8 cellular contexts compared by ENCODE assay signal in the genomic region with DNA sequence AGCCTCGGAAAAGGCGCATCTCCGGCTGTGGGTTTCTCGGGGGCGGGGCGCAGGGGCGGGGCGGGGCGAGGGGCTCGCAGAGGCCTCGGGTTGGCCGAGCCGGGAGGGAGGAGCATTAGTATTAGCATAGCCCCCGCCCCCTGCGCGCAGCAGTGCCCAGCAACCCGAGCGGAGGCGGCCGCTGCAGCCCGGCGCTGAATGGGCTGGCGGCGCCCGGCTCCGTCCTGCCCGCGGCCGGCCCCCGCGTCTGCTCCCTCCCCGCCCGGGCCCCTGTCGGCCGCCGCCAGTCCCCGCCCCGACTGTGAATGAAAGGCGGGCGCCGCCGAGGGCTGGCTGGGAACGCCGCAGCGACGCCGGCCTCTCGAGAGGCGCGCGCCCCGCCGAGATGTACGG. TPM values are rescaled to one million over a fixed set of nuclear protein-coding genes. Genes with fewer than 3 reads are reported as not detected.
DNase-seq lines count a peak whose midpoint lies in the region; ATAC-seq and TF ChIP-seq lines count a peak whose summit lies in the region.

A gene with protein sequence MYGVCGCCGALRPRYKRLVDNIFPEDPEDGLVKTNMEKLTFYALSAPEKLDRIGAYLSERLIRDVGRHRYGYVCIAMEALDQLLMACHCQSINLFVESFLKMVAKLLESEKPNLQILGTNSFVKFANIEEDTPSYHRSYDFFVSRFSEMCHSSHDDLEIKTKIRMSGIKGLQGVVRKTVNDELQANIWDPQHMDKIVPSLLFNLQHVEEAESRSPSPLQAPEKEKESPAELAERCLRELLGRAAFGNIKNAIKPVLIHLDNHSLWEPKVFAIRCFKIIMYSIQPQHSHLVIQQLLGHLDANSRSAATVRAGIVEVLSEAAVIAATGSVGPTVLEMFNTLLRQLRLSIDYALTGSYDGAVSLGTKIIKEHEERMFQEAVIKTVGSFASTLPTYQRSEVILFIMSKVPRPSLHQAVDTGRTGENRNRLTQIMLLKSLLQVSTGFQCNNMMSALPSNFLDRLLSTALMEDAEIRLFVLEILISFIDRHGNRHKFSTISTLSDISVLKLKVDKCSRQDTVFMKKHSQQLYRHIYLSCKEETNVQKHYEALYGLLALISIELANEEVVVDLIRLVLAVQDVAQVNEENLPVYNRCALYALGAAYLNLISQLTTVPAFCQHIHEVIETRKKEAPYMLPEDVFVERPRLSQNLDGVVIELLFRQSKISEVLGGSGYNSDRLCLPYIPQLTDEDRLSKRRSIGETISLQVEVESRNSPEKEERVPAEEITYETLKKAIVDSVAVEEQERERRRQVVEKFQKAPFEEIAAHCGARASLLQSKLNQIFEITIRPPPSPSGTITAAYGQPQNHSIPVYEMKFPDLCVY (plus strand): TSS at position 149 of the 393 bp plus-strand sequence. CDS start 237 bp downstream, at position 386.

- peaks cover 18% of the 10 kb centered on the region for H3K4me1 ChIP-seq in GM23248 (ENCODE audit: insufficient read depth)
- peaks cover 14% of the 10 kb centered on the region for H3K4me1 ChIP-seq in fibroblast of lung (ENCODE audit: control insufficient read depth, extremely low read depth, insufficient read depth, low read length)
- H3K4me1 ChIP-seq in naive thymus-derived CD4-positive, alpha-beta T cell (ENCODE audit: control insufficient read depth in 2 of 2, insufficient read depth in 2 of 2, low read length in 2 of 2), result peaks cover 13 to 17% of the 10 kb centered on the region in 2 donors

- H3K4me3 Mint-ChIP-seq in activated T-helper 17 cell treated with anti-CD3 and anti-CD28 coated beads, Interleukin-2, amount 50 U/mL, for 72 hours, result peak within 1 kb of the TSS; percentile 77
- H3K4me3 Mint-ChIP-seq in naive thymus-derived CD4-positive, alpha-beta T cell, result peak within 1 kb of the TSS; percentile 79 to 91 (median 89)
- peak within 1 kb of the TSS; percentile 85 for H3K4me3 Mint-ChIP-seq in stimulated activated effector memory CD8-positive, alpha-beta T cell treated with anti-CD3 and anti-CD28 coated beads, Interleukin-12 subunit alpha, Interleukin-12 subunit beta, amount 100 ng/mL, for 72 hours

- peak; percentile 89 for DNase-seq in DMS79 treated with DMSO at 0.1 percent for 48 hours (lab: John Stamatoyannopoulos, UW)
- peak; percentile 100 for DNase-seq in GM23248
- peak; percentile 87 for DNase-seq in LHCN-M2 (ENCODE audit: low read depth)
- DNase-seq in RPMI7951 (ENCODE audit: low read depth), result peak; percentile 95
- DNase-seq in fibroblast of lung (ENCODE audit: low read depth in 2 of 2), result peak; percentile 88 to 91
- peak; percentile 77 to 88 (median 86) for DNase-seq in naive thymus-derived CD4-positive, alpha-beta T cell
- DNase-seq in stimulated activated effector memory CD8-positive, alpha-beta T cell treated with anti-CD3 and anti-CD28 coated beads, Interleukin-12 subunit alpha, Interleukin-12 subunit beta, amount 100 ng/mL, for 72 hours (ENCODE audit: low spot score in 2 of 2), result peak; percentile 76 to 92

- H3K27ac ChIP-seq in GM23248, result peak within 1 kb of the TSS; percentile 57
- no peak within 1 kb of the TSS for H3K27ac ChIP-seq in fibroblast of lung (ENCODE audit: insufficient read depth, low read length)
- peak within 1 kb of the TSS; percentile 18 for H3K27ac ChIP-seq in naive thymus-derived CD4-positive, alpha-beta T cell (ENCODE audit: low read depth, low read length)

- peaks cover 26% of the 10 kb centered on the region for H3K27me3 Mint-ChIP-seq in activated T-helper 17 cell treated with anti-CD3 and anti-CD28 coated beads, Interleukin-2, amount 50 U/mL, for 72 hours
- peaks cover 34 to 59% (median 37%) of the 10 kb centered on the region in 5 donors for H3K27me3 Mint-ChIP-seq in naive thymus-derived CD4-positive, alpha-beta T cell

- H3K4me2 ChIP-seq in GM23248 (ENCODE audit: unreplicated experiment) (peak within 1 kb of the TSS; percentile 97), fibroblast of lung (ENCODE audit: extremely low read depth, insufficient read depth, low read length) (peak within 1 kb of the TSS; percentile 99)

- H3K27me3 ChIP-seq in GM23248 (replicated peaks; ENCODE audit: insufficient read depth) (no peaks in the 10 kb centered on the region), fibroblast of lung (ENCODE audit: control insufficient read depth, insufficient read depth, low read length) (peaks cover 11% of the 10 kb centered on the region)
- H3K27me3 ChIP-seq in naive thymus-derived CD4-positive, alpha-beta T cell (ENCODE audit: control insufficient read depth in 2 of 2, insufficient read depth in 2 of 2, low read length in 2 of 2), result peaks cover 7 to 8% of the 10 kb centered on the region in 2 donors

- no peaks in the 10 kb centered on the region for H4K20me1 ChIP-seq in GM23248 (ENCODE audit: insufficient read depth)
- H4K20me1 ChIP-seq in fibroblast of lung (ENCODE audit: control insufficient read depth, extremely low read depth, insufficient read depth, low read length), result no peaks in the 10 kb centered on the region

- H3K9ac ChIP-seq in GM23248, result peak within 1 kb of the TSS; percentile 82
- H3K9ac ChIP-seq in fibroblast of lung (ENCODE audit: insufficient read depth, low read length), result peak within 1 kb of the TSS; percentile 26

- no peaks in the 10 kb centered on the region for H3K9me3 Mint-ChIP-seq in activated T-helper 17 cell treated with anti-CD3 and anti-CD28 coated beads, Interleukin-2, amount 50 U/mL, for 72 hours
- H3K9me3 Mint-ChIP-seq in naive thymus-derived CD4-positive, alpha-beta T cell, result peaks cover 0 to 2% (median 0%) of the 10 kb centered on the region in 11 donors
- no peaks in the 10 kb centered on the region for H3K9me3 Mint-ChIP-seq in stimulated activated effector memory CD8-positive, alpha-beta T cell treated with anti-CD3 and anti-CD28 coated beads, Interleukin-12 subunit alpha, Interleukin-12 subunit beta, amount 100 ng/mL, for 72 hours

- H3K36me3 ChIP-seq in GM23248 (ENCODE audit: low read depth) (no peaks in the 10 kb centered on the region), fibroblast of lung (ENCODE audit: control insufficient read depth, insufficient read depth, low read length) (no peaks in the 10 kb centered on the region)
- H3K36me3 ChIP-seq in naive thymus-derived CD4-positive, alpha-beta T cell (ENCODE audit: control insufficient read depth in 2 of 3, insufficient read depth in 3 of 3, low read length in 3 of 3), result no peaks in the 10 kb centered on the region

- no peaks in the 10 kb centered on the region for H3K9me2 ChIP-seq in GM23248 (ENCODE audit: insufficient read depth)

- H3K4me3 ChIP-seq in GM23248 (peak within 1 kb of the TSS; percentile 80), fibroblast of lung (replicated peaks in 1 of 4; ENCODE audit: control extremely low read depth in 1 of 4, insufficient read depth in 1 of 4, low read depth in 3 of 4, low read length in 4 of 4) (peak within 1 kb of the TSS; percentile 51 to 70 (median 58))
- peak within 1 kb of the TSS; percentile 73 for H3K4me3 ChIP-seq in naive thymus-derived CD4-positive, alpha-beta T cell (ENCODE audit: low read length)

- H3K9me3 ChIP-seq in GM23248 (ENCODE audit: low read depth) (no peaks in the 10 kb centered on the region), fibroblast of lung (ENCODE audit: control insufficient read depth, insufficient read depth, low read depth, low read length) (no peaks in the 10 kb centered on the region)
- H3K9me3 ChIP-seq in naive thymus-derived CD4-positive, alpha-beta T cell (ENCODE audit: control insufficient read depth in 2 of 3, low read length in 3 of 3), result no peaks in the 10 kb centered on the region

- no peaks in the 10 kb centered on the region for H3K79me2 ChIP-seq in GM23248 (ENCODE audit: insufficient read depth)
- no peaks in the 10 kb centered on the region for H3K79me2 ChIP-seq in fibroblast of lung (ENCODE audit: control insufficient read depth, insufficient read depth, low read length)

- H3K27ac Mint-ChIP-seq in activated T-helper 17 cell treated with anti-CD3 and anti-CD28 coated beads, Interleukin-2, amount 50 U/mL, for 72 hours, result no peak within 1 kb of the TSS
- peak within 1 kb of the TSS in 6 of 9 donors; percentile 8 to 88 (median 54) for H3K27ac Mint-ChIP-seq in naive thymus-derived CD4-positive, alpha-beta T cell
- peak within 1 kb of the TSS; percentile 69 for H3K27ac Mint-ChIP-seq in stimulated activated effector memory CD8-positive, alpha-beta T cell treated with anti-CD3 and anti-CD28 coated beads, Interleukin-12 subunit alpha, Interleukin-12 subunit beta, amount 100 ng/mL, for 72 hours

- 0% methylated on average over 14 to 35 of the region's 54 CpGs for WGBS in GM23248 (ENCODE audit: low coverage in 1 of 2, low lambda C conversion rate in 2 of 2, missing lambda C conversion rate in 2 of 2), 2 experiments

- intact Hi-C loops in naive thymus-derived CD4-positive, alpha-beta T cell (cut with micrococcal nuclease), result loop anchor here (1.0 to 10.0 kb wide), 14 partner anchors 70 to 966 kb away; partner anchors contain the start of genes CENPO (in 2 of the 2), PTRHD1 (in 2 of the 2), ADCY3 (in 1 of the 2) and DNAJC27 (in 1 of the 2)

- ATAC-seq in activated T-helper 17 cell treated with anti-CD3 and anti-CD28 coated beads, Interleukin-2, amount 50 U/mL, for 72 hours (replicated peaks), result peak; percentile 98
- peak; percentile 99 for ATAC-seq in naive thymus-derived CD4-positive, alpha-beta T cell
- ATAC-seq in stimulated activated effector memory CD8-positive, alpha-beta T cell treated with anti-CD3 and anti-CD28 coated beads, Interleukin-12 subunit alpha, Interleukin-12 subunit beta, amount 100 ng/mL, for 72 hours, result peak; percentile 95

- POLR2A ChIA-PET in naive thymus-derived CD4-positive, alpha-beta T cell (lab: Charles Lee), result no interaction called here

- H3K4me1 Mint-ChIP-seq in activated T-helper 17 cell treated with anti-CD3 and anti-CD28 coated beads, Interleukin-2, amount 50 U/mL, for 72 hours, result peaks cover 12% of the 10 kb centered on the region
- peaks cover 18 to 30% (median 20%) of the 10 kb centered on the region in 7 donors for H3K4me1 Mint-ChIP-seq in naive thymus-derived CD4-positive, alpha-beta T cell
- H3K4me1 Mint-ChIP-seq in stimulated activated effector memory CD8-positive, alpha-beta T cell treated with anti-CD3 and anti-CD28 coated beads, Interleukin-12 subunit alpha, Interleukin-12 subunit beta, amount 100 ng/mL, for 72 hours, result peaks cover 32% of the 10 kb centered on the region

- no peaks in the 10 kb centered on the region for H3K36me3 Mint-ChIP-seq in activated T-helper 17 cell treated with anti-CD3 and anti-CD28 coated beads, Interleukin-2, amount 50 U/mL, for 72 hours (ENCODE audit: low read depth)
- H3K36me3 Mint-ChIP-seq in naive thymus-derived CD4-positive, alpha-beta T cell, result no peaks in the 10 kb centered on the region
- H3K36me3 Mint-ChIP-seq in stimulated activated effector memory CD8-positive, alpha-beta T cell treated with anti-CD3 and anti-CD28 coated beads, Interleukin-12 subunit alpha, Interleukin-12 subunit beta, amount 100 ng/mL, for 72 hours, result no peaks in the 10 kb centered on the region

- in situ Hi-C loops in GM23248 (cut with MboI), result no loop called here

- no peak for TF ChIP-seq CTCF in fibroblast of lung (conservative IDR thresholded peaks at IDR 0.05 in 1 of 2, IDR thresholded peaks at IDR 0.05 in 1 of 2; ENCODE audit: low read depth in 1 of 2, low read length in 2 of 2)

- CTCF ChIA-PET in naive thymus-derived CD4-positive, alpha-beta T cell (lab: Charles Lee), result no interaction called here

- H2AFZ ChIP-seq in GM23248 (peak within 1 kb of the TSS; percentile 93), fibroblast of lung (ENCODE audit: low read length) (peak within 1 kb of the TSS; percentile 90)

- H3F3A ChIP-seq in GM23248 (ENCODE audit: insufficient read depth), result peaks cover 14% of the 10 kb centered on the region

RNA-seq across cellular contexts. Expression of the gene that starts here (rescaled TPM):
- 0.76 and 0.97 TPM in 2 replicates for total RNA-seq in GM23248 (2014; rRNA removed; shearing (Covaris generic))
- 0.51 and 0.75 TPM in 2 replicates for polyA plus RNA-seq in GM23248 (2016; fragmentation: Nextera tagmentation; extraction: Ambion mirVana)
- 0.34 and 0.51 TPM in 2 replicates for total RNA-seq in LHCN-M2 (2014; rRNA removed)
- 0.43 TPM for polyA plus RNA-seq in LHCN-M2 (2012)
- 0.60 and 1.1 TPM in 2 replicates for total RNA-seq in RPMI7951 (2014; rRNA removed; shearing (Covaris generic))
- under 1 TPM; 0.24 to 0.40 TPM for total RNA-seq in activated T-helper 17 cell treated with anti-CD3 and anti-CD28 coated beads, Interleukin-2, amount 50 U/mL, for 72 hours
- total RNA-seq in fibroblast of lung, result 0.50 and 0.51 TPM in 2 replicates
- 0.03 and 0.24 TPM in 2 replicates for polyA plus RNA-seq in fibroblast of lung
- 0.05 and 0.24 TPM in 2 replicates for polyA plus RNA-seq in fibroblast of lung (2012)
- 1.3 TPM in 1 of 2 replicates, not detected in the other for polyA minus RNA-seq in fibroblast of lung (ENCODE audit: low replicate concordance)
- total RNA-seq in naive thymus-derived CD4-positive, alpha-beta T cell, result under 1 TPM in 3 of 5 experiments, not detected in 2; 0.05 to 0.08 (median 0.07) TPM
- under 1 TPM in 1 of 2 donors, not detected in 1; 0.10 TPM for polyA plus RNA-seq in naive thymus-derived CD4-positive, alpha-beta T cell

Comparison
In these comparisons a context has a peak if more than half of its experiments do, and no peak if none do; other contexts are left out.
1. Peak in DNase-seq, H3K4me3 ChIP-seq, H3K27ac ChIP-seq, H3K9ac ChIP-seq and H3K4me2 ChIP-seq in GM23248; RNA of the gene not detected or under 1 TPM.
2. Peak in DNase-seq in LHCN-M2; RNA of the gene not detected or under 1 TPM.
3. Peak in ATAC-seq in activated T-helper 17 cell treated with anti-CD3 and anti-CD28 coated beads, Interleukin-2, amount 50 U/mL, for 72 hours; RNA of the gene not detected or under 1 TPM.
4. Peak in DNase-seq, ATAC-seq, H3K4me3 ChIP-seq and H3K27ac ChIP-seq in naive thymus-derived CD4-positive, alpha-beta T cell; RNA of the gene not detected or under 1 TPM.